In genomic region chr16:69823831-69824563, GRCh38 we compare ENCODE assay signal across 8 cellular contexts.
DNase-seq lines count a peak whose midpoint lies in the region; ATAC-seq and TF ChIP-seq lines count a peak whose summit lies in the region.

No MANE protein-coding gene starts in this region.

- no peak overlapping the region for H2AFZ ChIP-seq in parathyroid adenoma

- POLR2A ChIA-PET in A673 (lab: Charles Lee; ENCODE audit: low non-redundant PET): no interaction called here

- TF ChIP-seq CTCF in parathyroid adenoma (IDR thresholded peaks at IDR 0.05): no peak
- TF ChIP-seq CTCF in A673 (conservative IDR thresholded peaks at IDR 0.05; ENCODE audit: low read depth, low read length): no peak

- H3K79me2 ChIP-seq in parathyroid adenoma: peaks cover 10% of the 10 kb centered on the region

- H3K36me3 ChIP-seq in parathyroid adenoma (ENCODE audit: control insufficient read depth, insufficient read depth, low read length) (no peaks in the 10 kb centered on the region), A673 (ENCODE audit: insufficient read depth, low read length, poor library complexity, severe bottlenecking) (no peaks in the 10 kb centered on the region)

- no peaks in the 10 kb centered on the region for H3K9me3 ChIP-seq in parathyroid adenoma (ENCODE audit: control insufficient read depth, low read length)
- no peaks in the 10 kb centered on the region for H3K9me3 ChIP-seq in A673 (ENCODE audit: low read depth, low read length, poor library complexity, severe bottlenecking)

- no peaks in the 10 kb centered on the region for H3K27me3 Mint-ChIP-seq in dendritic cell treated with granulocyte-macrophage colony-stimulating factor and Interleukin-4, amounts not matched to agents 40 ng/mL and 50 ng/mL, for 4 days

- peaks cover 14% of the 10 kb centered on the region for H3K4me1 Mint-ChIP-seq in dendritic cell treated with granulocyte-macrophage colony-stimulating factor and Interleukin-4, amounts not matched to agents 40 ng/mL and 50 ng/mL, for 4 days (ENCODE audit: low read depth)

- no peaks in the 10 kb centered on the region for H3K4me1 ChIP-seq in parathyroid adenoma
- H3K4me1 ChIP-seq in A673 (ENCODE audit: insufficient read depth, low read length, poor library complexity, severe bottlenecking): no peaks in the 10 kb centered on the region

- H3K9me3 Mint-ChIP-seq in dendritic cell treated with granulocyte-macrophage colony-stimulating factor and Interleukin-4, amounts not matched to agents 40 ng/mL and 50 ng/mL, for 4 days: no peaks in the 10 kb centered on the region

- CTCF ChIA-PET in A673 (lab: Charles Lee): no interaction called here

- in situ Hi-C loops in KBM-7 (cut with MboI; ENCODE audit: low pct_unique_long_range_greater_than_20kb, low sequenced_read_pairs): no loop called here

- intact Hi-C loops in dendritic cell treated with granulocyte-macrophage colony-stimulating factor and Interleukin-4, amounts not matched to agents 40 ng/mL and 50 ng/mL, for 4 days (cut with micrococcal nuclease): no loop called here
- intact Hi-C loops in A673 (cut with micrococcal nuclease; ENCODE audit: unreplicated experiment): no loop called here

- DNase-seq in A673 (ENCODE audit: low spot score) (no peak), KBM-7 (no peak), NCI-H748 treated with DMSO at 0.1 percent for 48 hours (lab: John Stamatoyannopoulos, UW) (no peak), erythroblast (lab: John Stamatoyannopoulos, UW) (no peak)

- H3K27ac Mint-ChIP-seq in dendritic cell treated with granulocyte-macrophage colony-stimulating factor and Interleukin-4, amounts not matched to agents 40 ng/mL and 50 ng/mL, for 4 days: peak overlapping the region; percentile 58

- H3K27me3 ChIP-seq in parathyroid adenoma (ENCODE audit: control insufficient read depth, insufficient read depth, low read length) (no peaks in the 10 kb centered on the region), A673 (replicated peaks; ENCODE audit: insufficient read depth, low read depth, low read length, poor library complexity) (no peaks in the 10 kb centered on the region)

- H3K4me3 Mint-ChIP-seq in dendritic cell treated with granulocyte-macrophage colony-stimulating factor and Interleukin-4, amounts not matched to agents 40 ng/mL and 50 ng/mL, for 4 days: peak overlapping the region; percentile 42

- H3K4me3 ChIP-seq in parathyroid adenoma (ENCODE audit: low read depth, low read length) (no peak overlapping the region), A673 (ENCODE audit: low read depth, low read length, poor library complexity, severe bottlenecking) (no peak overlapping the region)

- peak; percentile 85 for ATAC-seq in GM18907 (IDR thresholded peaks at IDR 0.05; ENCODE audit: unreplicated experiment)
- ATAC-seq in HG02763 (IDR thresholded peaks at IDR 0.05; ENCODE audit: unreplicated experiment): peak; percentile 79

- peaks cover 63% of the 10 kb centered on the region for H3K36me3 Mint-ChIP-seq in dendritic cell treated with granulocyte-macrophage colony-stimulating factor and Interleukin-4, amounts not matched to agents 40 ng/mL and 50 ng/mL, for 4 days (ENCODE audit: low read depth)

- BruUV-seq in A673 (replicated peaks; lab: Mats Ljungman, UMichigan): no TSS peak

- TF ChIP-seq POLR2A in erythroblast (IDR thresholded peaks at IDR 0.05; ENCODE audit: low read length): no peak

- peak overlapping the region; percentile 17 for H3K27ac ChIP-seq in parathyroid adenoma
- H3K27ac ChIP-seq in A673 (ENCODE audit: low read depth, low read length, poor library complexity, severe bottlenecking): no peak overlapping the region

- no peak overlapping the region for H3K9ac ChIP-seq in parathyroid adenoma

- no peak overlapping the region for H3K4me2 ChIP-seq in parathyroid adenoma (ENCODE audit: low read length)
